ENCODE assay signal across 8 cellular contexts in the genomic region with DNA sequence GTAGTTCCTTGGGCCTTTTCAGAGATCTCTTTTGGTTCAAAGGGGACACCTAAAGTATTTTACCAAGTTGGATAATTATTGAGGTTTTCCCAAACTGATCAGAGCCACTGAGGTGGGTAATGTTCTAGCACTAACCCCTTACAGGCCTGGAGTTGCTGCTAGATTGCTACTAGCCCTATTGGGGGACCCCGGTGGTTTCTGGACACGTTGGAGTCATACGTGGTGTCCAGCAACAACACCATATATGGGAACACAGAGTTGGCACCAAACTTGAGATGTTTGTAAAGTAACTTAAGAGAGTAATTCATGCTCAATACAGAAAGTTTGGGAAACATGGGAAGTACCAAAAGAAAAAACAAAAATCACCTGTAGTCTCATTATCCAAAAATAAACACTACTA. TPM values are rescaled to one million over a fixed set of nuclear protein-coding genes. Genes with fewer than 3 reads are reported as not detected.
DNase-seq lines count a peak whose midpoint lies in the region; ATAC-seq and TF ChIP-seq lines count a peak whose summit lies in the region.

No MANE protein-coding gene starts in this region.

- H3K9me3 ChIP-seq in parathyroid adenoma (ENCODE audit: control insufficient read depth, low read length), result no peaks in the 10 kb centered on the region

- DNase-seq in GM12864 (ENCODE audit: low read depth) (no peak), T-cell (no peak), fibroblast of the aortic adventitia (ENCODE audit: low read depth) (peak; percentile 59), NCI-H1417 treated with DMSO at 0.1 percent for 48 hours (lab: John Stamatoyannopoulos, UW) (no peak)

- POLR2A ChIA-PET in T-cell (lab: Charles Lee), result interaction anchor here in 1 of 2 donors (1.2 kb wide), 1 partner anchor 70 kb away, joined by 4 read pairs; a partner anchor contains a TSS

- peak overlapping the region; percentile 99 for H3K4me2 ChIP-seq in parathyroid adenoma (ENCODE audit: low read length)

- H3K27ac Mint-ChIP-seq in T-cell, result peak overlapping the region; percentile 71 to 89

- no peaks in the 10 kb centered on the region for H3K4me1 ChIP-seq in parathyroid adenoma

- H3K27ac ChIP-seq in parathyroid adenoma, result peak overlapping the region; percentile 80

- no peaks in the 10 kb centered on the region for H3K79me2 ChIP-seq in parathyroid adenoma

- no peak overlapping the region for H3K9ac ChIP-seq in parathyroid adenoma

- no peaks in the 10 kb centered on the region for H3K9me3 Mint-ChIP-seq in T-cell

- H2AFZ ChIP-seq in parathyroid adenoma, result peak overlapping the region; percentile 88

- TF ChIP-seq CTCF in GM12864 (IDR thresholded peaks at IDR 0.05; ENCODE audit: low read depth, low read length, missing control alignments) (no peak), fibroblast of the aortic adventitia (IDR thresholded peaks at IDR 0.05; ENCODE audit: insufficient read depth, low read length) (no peak), parathyroid adenoma (IDR thresholded peaks at IDR 0.05) (no peak)

- CTCF ChIA-PET in T-cell (lab: Charles Lee), result interaction anchor here in 1 of 2 donors (0.6 kb wide), 1 partner anchor 247 kb away, joined by 3 read pairs; no protein-coding TSS in a partner anchor

- peaks cover 15 to 17% (median 16%) of the 10 kb centered on the region in 3 donors for H3K4me1 Mint-ChIP-seq in T-cell

- H3K4me3 Mint-ChIP-seq in T-cell, result peak overlapping the region; percentile 83 to 94 (median 92)

- H3K4me3 ChIP-seq in GM12864 (ENCODE audit: low read depth, low read length) (peak overlapping the region; percentile 94), fibroblast of the aortic adventitia (ENCODE audit: low read depth, low read length) (peak overlapping the region; percentile 92), parathyroid adenoma (ENCODE audit: low read depth, low read length) (peak overlapping the region; percentile 82)

- no peak for ATAC-seq in T-cell (replicated peaks in 1 of 4)
- no peak for ATAC-seq in HG03108 (IDR thresholded peaks at IDR 0.05; ENCODE audit: unreplicated experiment)
- ATAC-seq in HG03159 (IDR thresholded peaks at IDR 0.05; ENCODE audit: unreplicated experiment), result no peak
- ATAC-seq in HG02798 (IDR thresholded peaks at IDR 0.05; ENCODE audit: poor library complexity, unreplicated experiment), result no peak

- H3K27me3 ChIP-seq in parathyroid adenoma (ENCODE audit: control insufficient read depth, insufficient read depth, low read length), result no peaks in the 10 kb centered on the region

- no peaks in the 10 kb centered on the region for H3K36me3 Mint-ChIP-seq in T-cell

- no peaks in the 10 kb centered on the region for H3K27me3 Mint-ChIP-seq in T-cell

- no peaks in the 10 kb centered on the region for H3K36me3 ChIP-seq in parathyroid adenoma (ENCODE audit: control insufficient read depth, insufficient read depth, low read length)

RNA-seq across cellular contexts. Expression of a gene that starts 0.6 kb away (rescaled TPM):
- total RNA-seq in T-cell (1 to 10 TPM; 1.8 to 3.1 (median 2.3) TPM), fibroblast of the aortic adventitia (ENCODE audit: low replicate concordance) (9.8 and 13.2 TPM in 2 replicates)

RNA-seq across cellular contexts. Expression of a gene that starts 0.7 kb away (rescaled TPM):
- total RNA-seq in T-cell (10 to 100 TPM in 3 of 5 donors, 1 to 10 TPM in 2; 7.8 to 14.6 (median 11.6) TPM), fibroblast of the aortic adventitia (ENCODE audit: low replicate concordance) (6.1 and 15.2 TPM in 2 replicates)
